ENCODE assay signal across 14 cellular contexts in genomic region chr17:3603119-3603869, GRCh38. TPM values are rescaled to one million over a fixed set of nuclear protein-coding genes. Genes with fewer than 3 reads are reported as not detected.
DNase-seq lines count a peak whose midpoint lies in the region; ATAC-seq, FAIRE-seq and TF ChIP-seq lines count a peak whose summit lies in the region.
"Had no signal": no experiment of that assay in that cellular context is flagged by ENCODE, and none has a peak within 500 bp of the region (broad histone marks: within the 10 kb centered on the region; RNA-seq: fewer than 3 reads in every experiment).

No MANE protein-coding gene starts in this region.

- no TSS peak for BruUV-seq in IMR-90 (replicated peaks; lab: Mats Ljungman, UMichigan)
- BruUV-seq in endothelial cell of umbilical vein (replicated peaks; lab: Mats Ljungman, UMichigan): TSS peak; percentile 28

- no peak overlapping the region for H3K23ac ChIP-seq in IMR-90 (ENCODE audit: low read depth, low read length)

- no peak overlapping the region for H2AFZ ChIP-seq in IMR-90 (replicated peaks; ENCODE audit: low read length, poor library complexity)
- no peak overlapping the region for H2AFZ ChIP-seq in endothelial cell of umbilical vein (ENCODE audit: low read depth, low read length)
- H2AFZ ChIP-seq in neural progenitor cell (replicated peaks): no peak overlapping the region

- no peaks in the 10 kb centered on the region for H3F3A ChIP-seq in neural progenitor cell (ENCODE audit: low read depth)

- H3K9ac ChIP-seq in IMR-90 (ENCODE audit: low read depth, low read length): no peak overlapping the region
- H3K9ac ChIP-seq in endothelial cell of umbilical vein (replicated peaks; ENCODE audit: extremely low read depth, insufficient read depth, low read length): no peak overlapping the region
- no peak overlapping the region for H3K9ac ChIP-seq in neural progenitor cell

- no peaks in the 10 kb centered on the region for H3K9me3 ChIP-seq in IMR-90 (ENCODE audit: control insufficient read depth, insufficient read depth, low read length)
- no peaks in the 10 kb centered on the region for H3K9me3 ChIP-seq in endothelial cell of umbilical vein (replicated peaks; ENCODE audit: control insufficient read depth, insufficient read depth, low read length)
- no peaks in the 10 kb centered on the region for H3K9me3 ChIP-seq in neural progenitor cell (ENCODE audit: low read depth)
- H3K9me3 ChIP-seq: neutrophil, vagina had no signal

- dilution Hi-C loops in IMR-90 (cut with HindIII; ENCODE audit: low sequenced_read_pairs, unreplicated experiment) (no loop called here), endothelial cell of umbilical vein (cut with MboI; ENCODE audit: extremely low pct_ligation_motif_present, low sequenced_read_pairs) (no loop called here)

- H3K79me2 ChIP-seq in endothelial cell of umbilical vein (ENCODE audit: control insufficient read depth, insufficient read depth, low read length) (no peaks in the 10 kb centered on the region), neural progenitor cell (ENCODE audit: low read depth) (no peaks in the 10 kb centered on the region)

- H3K4me2 ChIP-seq in IMR-90 (ENCODE audit: low read depth, low read length): no peak overlapping the region
- H3K4me2 ChIP-seq in endothelial cell of umbilical vein (ENCODE audit: insufficient read depth, low read length): no peak overlapping the region
- H3K4me2 ChIP-seq in neural progenitor cell: no peak overlapping the region

- no peaks in the 10 kb centered on the region; a peak in 1 of 4 replicates for H3K79me1 ChIP-seq in IMR-90 (ENCODE audit: low read depth in 1 of 2, low read length in 2 of 2)

- POLR2A ChIA-PET in BJ (lab: Charles Lee) (interaction anchor here (0.6 kb wide), 1 partner anchor 56 kb away, joined by 3 read pairs; no protein-coding TSS in a partner anchor), IMR-90 (lab: Charles Lee; ENCODE audit: unreplicated experiment) (no interaction called here), endothelial cell of umbilical vein (lab: Charles Lee) (no interaction called here)

- H4K20me1 ChIP-seq in IMR-90 (ENCODE audit: insufficient read depth, low read length) (peaks cover 3% of the 10 kb centered on the region; the same call in 1 of the 2 replicates), endothelial cell of umbilical vein (replicated peaks; ENCODE audit: control insufficient read depth, extremely low read depth, insufficient read depth, low read length) (no peaks in the 10 kb centered on the region), neural progenitor cell (ENCODE audit: low read depth) (no peaks in the 10 kb centered on the region)

- no peak overlapping the region for H3K4ac ChIP-seq in IMR-90 (ENCODE audit: low read depth, low read length)

- H4K5ac ChIP-seq in IMR-90 (ENCODE audit: low read depth, low read length): no peak overlapping the region

- H3K4me3 Mint-ChIP-seq in neural progenitor cell: no peak overlapping the region
- H3K4me3 Mint-ChIP-seq: stimulated activated naive CD8-positive, alpha-beta T cell treated with anti-CD3 and anti-CD28 coated beads, Interleukin-15, Interleukin-2, amounts not matched to agents 100 ng/mL and 50 ng/mL, for 24 hours had no signal

- H4K91ac ChIP-seq in IMR-90 (ENCODE audit: insufficient read depth, low read depth, low read length): no peak overlapping the region

- no peak overlapping the region for H3K27ac ChIP-seq in IMR-90 (ENCODE audit: insufficient read depth, low read length)
- H3K27ac ChIP-seq in endothelial cell of umbilical vein (ENCODE audit: insufficient read depth, low read depth, low read length): peak overlapping the region; percentile 49
- H3K27ac ChIP-seq in neural progenitor cell: no peak overlapping the region
- H3K27ac ChIP-seq: neutrophil, vagina had no signal

- TF ChIP-seq CTCF in BJ (IDR thresholded peaks at IDR 0.05; ENCODE audit: insufficient read depth, low read depth, low read length) (no peak), IMR-90 (conservative IDR thresholded peaks at IDR 0.05; ENCODE audit: low read depth, low read length) (no peak), endothelial cell of umbilical vein (IDR thresholded peaks at IDR 0.05; ENCODE audit: extremely low read depth in 1 of 2, insufficient read depth in 1 of 2, low read depth in 1 of 2, low read length in 2 of 2) (no peak), neural progenitor cell (IDR thresholded peaks at IDR 0.05) (no peak)

- no peak overlapping the region for H3K14ac ChIP-seq in IMR-90 (replicated peaks; ENCODE audit: low read depth, low read length)

- no peak overlapping the region for H3K18ac ChIP-seq in IMR-90 (ENCODE audit: low read depth, low read length)

- intact Hi-C loops in IMR-90 (cut with micrococcal nuclease) (no loop called here), endothelial cell of umbilical vein (cut with micrococcal nuclease) (loop anchor here (2.0 kb wide), 1 partner anchor 66 kb away; the partner anchor contains the start of genes EMC6 and TAX1BP3)

- in situ Hi-C loops in IMR-90 (cut with MboI; ENCODE audit: low sequenced_read_pairs): no loop called here

- H3K4me3 ChIP-seq in BJ (ENCODE audit: low read depth, low read length): no peak overlapping the region
- no peak overlapping the region for H3K4me3 ChIP-seq in IMR-90 (ENCODE audit: insufficient read depth, low read depth, low read length)
- no peak overlapping the region for H3K4me3 ChIP-seq in endothelial cell of umbilical vein (replicated peaks in 1 of 3; ENCODE audit: insufficient read depth in 1 of 3, low read depth in 1 of 3, low read length in 3 of 3)
- no peak overlapping the region for H3K4me3 ChIP-seq in neural progenitor cell
- H3K4me3 ChIP-seq: vagina had no signal

- H3K9me3 Mint-ChIP-seq in neural progenitor cell: no peaks in the 10 kb centered on the region
- H3K9me3 Mint-ChIP-seq: stimulated activated naive CD8-positive, alpha-beta T cell treated with anti-CD3 and anti-CD28 coated beads, Interleukin-15, Interleukin-2, amounts not matched to agents 100 ng/mL and 50 ng/mL, for 24 hours had no signal

- H3K9me1 ChIP-seq in IMR-90 (ENCODE audit: insufficient read depth, low read length) (peaks cover 5% of the 10 kb centered on the region; the same call in 1 of the 2 replicates), endothelial cell of umbilical vein (replicated peaks; ENCODE audit: control insufficient read depth, extremely low read depth, insufficient read depth, low read length) (no peaks in the 10 kb centered on the region)

- 97% methylated on average over 5 of the region's 17 CpGs; no CpG with 5 or more reads in 1 of the 2 experiments for WGBS in IMR-90 (ENCODE audit: extremely low coverage in 2 of 2, insufficient read length in 1 of 2), 2 experiments

- H3K4me1 ChIP-seq in IMR-90 (ENCODE audit: control insufficient read depth, insufficient read depth, low read length) (peaks cover 4% of the 10 kb centered on the region), endothelial cell of umbilical vein (ENCODE audit: control insufficient read depth, extremely low read depth, insufficient read depth, low read length) (peaks cover 9% of the 10 kb centered on the region), neural progenitor cell (no peaks in the 10 kb centered on the region)
- H3K4me1 ChIP-seq: vagina had no signal

- peak; percentile 95 for FAIRE-seq in endothelial cell of umbilical vein (lab: Jason Lieb, UNC)
- FAIRE-seq: small intestine, TTC549 had no signal

- H3K27me3 ChIP-seq in BJ (ENCODE audit: control insufficient read depth, insufficient read depth, low read length) (no peaks in the 10 kb centered on the region), IMR-90 (ENCODE audit: control insufficient read depth, insufficient read depth, low read length) (no peaks in the 10 kb centered on the region), endothelial cell of umbilical vein (ENCODE audit: control insufficient read depth in 2 of 2, insufficient read depth in 2 of 2, low read length in 2 of 2) (no peaks in the 10 kb centered on the region), neural progenitor cell (no peaks in the 10 kb centered on the region)
- H3K27me3 ChIP-seq: neutrophil, vagina had no signal

- H2BK20ac ChIP-seq in IMR-90 (ENCODE audit: low read depth, low read length): no peak overlapping the region

- no peak overlapping the region for H3K27ac Mint-ChIP-seq in neural progenitor cell
- H3K27ac Mint-ChIP-seq: stimulated activated naive CD8-positive, alpha-beta T cell treated with anti-CD3 and anti-CD28 coated beads, Interleukin-15, Interleukin-2, amounts not matched to agents 100 ng/mL and 50 ng/mL, for 24 hours had no signal

- H2BK15ac ChIP-seq in IMR-90 (ENCODE audit: low read depth, low read length): no peak overlapping the region

- peaks cover 7% of the 10 kb centered on the region for H3K36me3 Mint-ChIP-seq in neural progenitor cell

- CTCF ChIA-PET in BJ (lab: Yijun Ruan, JAX): interaction anchor here (0.5 to 2.5 kb wide), 3 partner anchors 12 to 45 kb away, joined by 3 to 7 read pairs (median 3); no protein-coding TSS in a partner anchor
- CTCF ChIA-PET in IMR-90 (lab: Yijun Ruan, JAX): interaction anchor here (0.6 kb wide), 2 partner anchors 10 to 12 kb away, joined by 3 to 5 read pairs; no protein-coding TSS in a partner anchor
- CTCF ChIA-PET in endothelial cell of umbilical vein (lab: Charles Lee): interaction anchor here (0.9 to 2.5 kb wide), 11 partner anchors 8 to 554 kb away, joined by 3 to 15 read pairs (median 3); partner anchors contain the start of genes CTNS and SHPK

- DNase-seq in BJ (ENCODE audit: low read depth) (peak; percentile 62), IMR-90 (peak; percentile 84), endothelial cell of umbilical vein (ENCODE audit: low read depth, low spot score) (peak; percentile 48), kidney glomerular epithelial cell (lab: John Stamatoyannopoulos, UW) (peak; percentile 71), DMS153 (lab: John Stamatoyannopoulos, UW) (no peak), SHP77 (lab: John Stamatoyannopoulos, UW) (no peak), neural progenitor cell (ENCODE audit: low spot score) (no peak)
- DNase-seq: NCI-H1048 had no signal

- peaks cover 8% of the 10 kb centered on the region for H3K27me3 Mint-ChIP-seq in neural progenitor cell (ENCODE audit: insufficient read depth, low read depth)
- H3K27me3 Mint-ChIP-seq: stimulated activated naive CD8-positive, alpha-beta T cell treated with anti-CD3 and anti-CD28 coated beads, Interleukin-15, Interleukin-2, amounts not matched to agents 100 ng/mL and 50 ng/mL, for 24 hours had no signal

- TF ChIP-seq RAD21 in IMR-90 (IDR thresholded peaks at IDR 0.05; ENCODE audit: low read length): no peak

- ATAC-seq in IMR-90 (ENCODE audit: low read depth): peak; percentile 81
- ATAC-seq in GM21723 (IDR thresholded peaks at IDR 0.05; ENCODE audit: unreplicated experiment): no peak

- H3K4me1 Mint-ChIP-seq in neural progenitor cell: no peaks in the 10 kb centered on the region

- no peak overlapping the region for H3K56ac ChIP-seq in IMR-90 (ENCODE audit: extremely low read depth, insufficient read depth, low read length)

- no peak overlapping the region for H2AK5ac ChIP-seq in IMR-90 (ENCODE audit: low read depth, low read length)

- H3K36me3 ChIP-seq in BJ (ENCODE audit: control insufficient read depth, insufficient read depth, low read length) (peaks cover 2% of the 10 kb centered on the region), IMR-90 (ENCODE audit: control insufficient read depth, insufficient read depth, low read length) (peaks cover 7% of the 10 kb centered on the region), endothelial cell of umbilical vein (ENCODE audit: control insufficient read depth in 2 of 2, extremely low read depth in 1 of 2, insufficient read depth in 2 of 2, low read length in 2 of 2) (peaks cover 2 to 5% of the 10 kb centered on the region in 2 experiments), neural progenitor cell (no peaks in the 10 kb centered on the region)
- H3K36me3 ChIP-seq: vagina had no signal

- peak overlapping the region; percentile 48 for H2AK9ac ChIP-seq in IMR-90 (replicated peaks; ENCODE audit: low read depth, low read length, poor library complexity)

- no peak overlapping the region for H2BK120ac ChIP-seq in IMR-90 (ENCODE audit: low read depth, low read length)

- no peak overlapping the region for H2BK5ac ChIP-seq in IMR-90 (ENCODE audit: low read depth, low read length, poor library complexity, severe bottlenecking)

- H4K8ac ChIP-seq in IMR-90 (ENCODE audit: low read depth in 2 of 2, low read length in 2 of 2): no peak overlapping the region

- no peak for TF ChIP-seq POLR2A in IMR-90 (IDR thresholded peaks at IDR 0.05; ENCODE audit: low read depth, low read length)
- no peak for TF ChIP-seq POLR2A in endothelial cell of umbilical vein (IDR thresholded peaks at IDR 0.05; ENCODE audit: low read depth, low read length)

RNA-seq across cellular contexts. Expression of gene TRPV1, which starts 5.9 kb away (rescaled TPM):
- 1.6 and 1.7 TPM in 2 replicates for polyA plus RNA-seq in BJ (2011; rRNA removed)
- 0.47 and 2.0 TPM in 2 replicates for polyA minus RNA-seq in BJ (2011; rRNA and poly(A)+ RNA removed)
- 0.28 and 0.54 TPM in 2 replicates for total RNA-seq in IMR-90 (2012; rRNA removed)
- 1.5 and 1.9 TPM in 2 replicates for polyA plus RNA-seq in IMR-90 (2012; rRNA removed)
- polyA plus RNA-seq in IMR-90 (2012; cell fraction: cytosol; rRNA removed): 0.74 and 0.99 TPM in 2 replicates
- polyA plus RNA-seq in IMR-90 (2012; cell fraction: nucleus; rRNA removed; ENCODE audit: low replicate concordance): 14.3 and 14.8 TPM in 2 replicates
- 1.4 and 2.5 TPM in 2 replicates for total RNA-seq in endothelial cell of umbilical vein
- polyA plus RNA-seq in endothelial cell of umbilical vein: 1.4 and 1.8 TPM in 2 replicates
- 0.87 and 0.96 TPM in 2 replicates for polyA plus RNA-seq in endothelial cell of umbilical vein (2011; cell fraction: cytosol; rRNA removed)
- 10.3 and 10.4 TPM in 2 replicates for polyA plus RNA-seq in endothelial cell of umbilical vein (2011; cell fraction: nucleus; rRNA removed)
- polyA plus RNA-seq in endothelial cell of umbilical vein (2012): 1.4 and 1.5 TPM in 2 replicates
- polyA minus RNA-seq in endothelial cell of umbilical vein: 4.6 and 8.7 TPM in 2 replicates
- polyA minus RNA-seq in endothelial cell of umbilical vein (2011; cell fraction: cytosol; rRNA and poly(A)+ RNA removed): 3.5 TPM
- polyA minus RNA-seq in endothelial cell of umbilical vein (2011; cell fraction: nucleus; rRNA and poly(A)+ RNA removed): 5.6 TPM in 2 replicates
- total RNA-seq in neural progenitor cell (ENCODE audit: low replicate concordance): 4.0 and 4.2 TPM in 2 replicates

RNA-seq across cellular contexts. Expression of gene SHPK, which starts 32.8 kb away (rescaled TPM):
- polyA plus RNA-seq in BJ (2011; rRNA removed) (4.5 and 5.6 TPM in 2 replicates), IMR-90 (2012; rRNA removed) (10.7 and 11.1 TPM in 2 replicates), endothelial cell of umbilical vein (14.7 and 15.4 TPM in 2 replicates)
- 6.0 and 7.0 TPM in 2 replicates for polyA minus RNA-seq in BJ (2011; rRNA and poly(A)+ RNA removed)
- total RNA-seq in IMR-90 (2012; rRNA removed) (12.8 and 14.3 TPM in 2 replicates), endothelial cell of umbilical vein (15.9 and 17.8 TPM in 2 replicates), neural progenitor cell (ENCODE audit: low replicate concordance) (23.4 and 33.4 TPM in 2 replicates)
- polyA plus RNA-seq in IMR-90 (2012; cell fraction: cytosol; rRNA removed): 7.5 and 9.2 TPM in 2 replicates
- polyA plus RNA-seq in IMR-90 (2012; cell fraction: nucleus; rRNA removed; ENCODE audit: low replicate concordance): 20.4 and 20.5 TPM in 2 replicates
- polyA plus RNA-seq in endothelial cell of umbilical vein (2011; cell fraction: cytosol; rRNA removed): 12.7 and 12.9 TPM in 2 replicates
- polyA plus RNA-seq in endothelial cell of umbilical vein (2011; cell fraction: nucleus; rRNA removed): 24.1 and 28.5 TPM in 2 replicates
- 11.4 and 13.2 TPM in 2 replicates for polyA plus RNA-seq in endothelial cell of umbilical vein (2012)
- 25.5 and 28.3 TPM in 2 replicates for polyA minus RNA-seq in endothelial cell of umbilical vein
- 4.6 TPM for polyA minus RNA-seq in endothelial cell of umbilical vein (2011; cell fraction: cytosol; rRNA and poly(A)+ RNA removed)
- 12.6 and 13.4 TPM in 2 replicates for polyA minus RNA-seq in endothelial cell of umbilical vein (2011; cell fraction: nucleus; rRNA and poly(A)+ RNA removed)

RNA-seq across cellular contexts. Expression of gene CTNS, which starts 33.3 kb away (rescaled TPM):
- polyA plus RNA-seq in BJ (2011; rRNA removed) (4.9 and 5.0 TPM in 2 replicates), IMR-90 (2012; rRNA removed) (4.7 and 5.3 TPM in 2 replicates), endothelial cell of umbilical vein (17.9 and 20.5 TPM in 2 replicates)
- polyA minus RNA-seq in BJ (2011; rRNA and poly(A)+ RNA removed): 5.4 and 6.2 TPM in 2 replicates
- total RNA-seq in IMR-90 (2012; rRNA removed) (4.7 and 6.9 TPM in 2 replicates), endothelial cell of umbilical vein (20.8 and 25.9 TPM in 2 replicates), neural progenitor cell (ENCODE audit: low replicate concordance) (9.4 and 9.9 TPM in 2 replicates)
- 3.1 and 5.1 TPM in 2 replicates for polyA plus RNA-seq in IMR-90 (2012; cell fraction: cytosol; rRNA removed)
- 8.7 and 9.4 TPM in 2 replicates for polyA plus RNA-seq in IMR-90 (2012; cell fraction: nucleus; rRNA removed; ENCODE audit: low replicate concordance)
- polyA plus RNA-seq in endothelial cell of umbilical vein (2011; cell fraction: cytosol; rRNA removed): 10.2 and 12.2 TPM in 2 replicates
- 15.5 and 18.1 TPM in 2 replicates for polyA plus RNA-seq in endothelial cell of umbilical vein (2011; cell fraction: nucleus; rRNA removed)
- polyA plus RNA-seq in endothelial cell of umbilical vein (2012): 15.5 and 20.4 TPM in 2 replicates
- polyA minus RNA-seq in endothelial cell of umbilical vein: 15.2 and 16.2 TPM in 2 replicates
- 5.1 TPM for polyA minus RNA-seq in endothelial cell of umbilical vein (2011; cell fraction: cytosol; rRNA and poly(A)+ RNA removed)
- 10.5 and 14.0 TPM in 2 replicates for polyA minus RNA-seq in endothelial cell of umbilical vein (2011; cell fraction: nucleus; rRNA and poly(A)+ RNA removed)

RNA-seq across cellular contexts. Expression of gene TRPV3, which starts 45.7 kb away (rescaled TPM):
- polyA plus RNA-seq in BJ (2011; rRNA removed) (0.54 and 0.56 TPM in 2 replicates), IMR-90 (2012; rRNA removed) (0.10 and 0.26 TPM in 2 replicates), endothelial cell of umbilical vein (0.01 TPM in 1 of 2 replicates, not detected in the other)
- 0.98 and 2.2 TPM in 2 replicates for polyA minus RNA-seq in BJ (2011; rRNA and poly(A)+ RNA removed)
- total RNA-seq in IMR-90 (2012; rRNA removed) (under 0.01 and 0.18 TPM in 2 replicates), endothelial cell of umbilical vein (not detected in 2 replicates), neural progenitor cell (ENCODE audit: low replicate concordance) (1.5 and 1.9 TPM in 2 replicates)
- 0.03 and 0.14 TPM in 2 replicates for polyA plus RNA-seq in IMR-90 (2012; cell fraction: cytosol; rRNA removed)
- polyA plus RNA-seq in IMR-90 (2012; cell fraction: nucleus; rRNA removed; ENCODE audit: low replicate concordance): 0.59 and 1.5 TPM in 2 replicates
- polyA plus RNA-seq in endothelial cell of umbilical vein (2011; cell fraction: cytosol; rRNA removed): 0.01 TPM in 1 of 2 replicates, not detected in the other
- polyA plus RNA-seq in endothelial cell of umbilical vein (2011; cell fraction: nucleus; rRNA removed): 0.04 and 0.07 TPM in 2 replicates
- polyA plus RNA-seq in endothelial cell of umbilical vein (2012): 0.08 TPM in 1 of 2 replicates, not detected in the other
- polyA minus RNA-seq in endothelial cell of umbilical vein: 0.11 and 0.17 TPM in 2 replicates
- polyA minus RNA-seq in endothelial cell of umbilical vein (2011; cell fraction: cytosol; rRNA and poly(A)+ RNA removed): not detected
- polyA minus RNA-seq in endothelial cell of umbilical vein (2011; cell fraction: nucleus; rRNA and poly(A)+ RNA removed): 0.19 and 0.24 TPM in 2 replicates

Comparison
In these comparisons a context has a peak if more than half of its experiments do, and no peak if none do; other contexts are left out.
1. DNase-seq: peak in BJ (single experiment), IMR-90 (single experiment), endothelial cell of umbilical vein (single experiment) and kidney glomerular epithelial cell (single experiment); none in DMS153 (single experiment), SHP77 (0 of 2) and neural progenitor cell (single experiment).